8 cellular contexts compared by ENCODE assay signal in the genomic region with DNA sequence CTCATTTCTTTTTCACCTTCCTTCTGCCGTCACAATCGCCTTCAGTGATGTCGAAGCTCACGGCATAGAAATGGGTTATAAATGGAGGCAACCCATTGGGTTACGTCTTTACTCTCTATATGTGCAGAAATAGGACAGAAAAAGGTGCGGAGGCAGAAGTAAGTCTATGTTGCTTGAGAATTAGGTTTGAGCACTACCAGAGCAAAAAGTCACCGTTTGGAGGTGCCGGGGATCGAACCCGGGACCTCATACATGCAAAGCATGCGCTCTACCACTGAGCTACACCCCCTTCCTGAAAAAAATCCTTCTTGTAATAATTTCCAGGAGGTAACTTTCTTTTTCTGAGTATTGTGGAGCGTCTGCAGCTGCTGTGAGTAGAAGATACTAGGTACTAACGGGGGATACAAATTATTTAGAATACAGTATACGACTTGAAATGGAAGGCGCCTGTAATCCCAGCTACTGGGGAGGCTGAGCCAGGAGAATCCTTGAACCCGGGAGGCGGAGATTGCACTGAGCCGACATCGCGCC.
DNase-seq lines count a peak whose midpoint lies in the region; ATAC-seq, FAIRE-seq and TF ChIP-seq lines count a peak whose summit lies in the region.

No MANE protein-coding gene starts in this region.

- peaks cover 10 to 19% (median 13%) of the 10 kb centered on the region in 3 donors for H3K4me1 Mint-ChIP-seq in CD8-positive, alpha-beta memory T cell
- peaks cover 5% of the 10 kb centered on the region for H3K4me1 Mint-ChIP-seq in progenitor cell of endocrine pancreas (ENCODE audit: low read depth)

- peaks cover 12 to 64% (median 54%) of the 10 kb centered on the region in 5 donors for H3K9me3 Mint-ChIP-seq in CD8-positive, alpha-beta memory T cell
- H3K9me3 Mint-ChIP-seq in progenitor cell of endocrine pancreas (ENCODE audit: low read depth): no peaks in the 10 kb centered on the region

- H3K36me3 ChIP-seq in CD8-positive, alpha-beta memory T cell (ENCODE audit: insufficient read depth, low read length): no peaks in the 10 kb centered on the region
- no peaks in the 10 kb centered on the region for H3K36me3 ChIP-seq in H1 (ENCODE audit: control insufficient read depth in 2 of 4, insufficient read depth in 4 of 4, low read length in 3 of 4)

- H2AK5ac ChIP-seq in H1 (ENCODE audit: low read depth, low read length): no peak overlapping the region

- no peak overlapping the region for H4K5ac ChIP-seq in H1 (ENCODE audit: insufficient read length, low read depth, low read length)

- no peak overlapping the region for H3K56ac ChIP-seq in H1 (replicated peaks; ENCODE audit: insufficient read length, low read depth, low read length)

- H3K4me3 Mint-ChIP-seq in CD8-positive, alpha-beta memory T cell: peak overlapping the region in 2 of 7 donors; percentile 17 to 42
- peak overlapping the region; percentile 67 for H3K4me3 Mint-ChIP-seq in progenitor cell of endocrine pancreas (ENCODE audit: low read depth)

- H2BK5ac ChIP-seq in H1 (ENCODE audit: low read depth, low read length): no peak overlapping the region

- 13% methylated on average over 20 of the region's 20 CpGs; no CpG with 5 or more reads in 1 of the 2 experiments for WGBS in H1 (ENCODE audit: extremely low coverage in 1 of 2, insufficient coverage in 1 of 2, insufficient read length in 1 of 2, insufficient replicate concordance in 2 of 2, low coverage in 1 of 2, low lambda C conversion rate in 2 of 2, missing lambda C conversion rate in 1 of 2), 2 experiments

- peak overlapping the region in 2 of 8 donors; percentile 34 to 53 for H3K27ac Mint-ChIP-seq in CD8-positive, alpha-beta memory T cell
- peak overlapping the region; percentile 88 for H3K27ac Mint-ChIP-seq in progenitor cell of endocrine pancreas

- H3K23me2 ChIP-seq in H1 (ENCODE audit: low read depth, low read length): peaks cover 8% of the 10 kb centered on the region

- TF ChIP-seq CTCF in H1 (IDR thresholded peaks at IDR 0.05; ENCODE audit: control extremely low read depth in 1 of 3, insufficient read depth in 1 of 3, low read depth in 1 of 3, low read length in 3 of 3): no peak
- TF ChIP-seq CTCF in progenitor cell of endocrine pancreas (IDR thresholded peaks at IDR 0.05; ENCODE audit: unreplicated experiment): no peak
- TF ChIP-seq CTCF in omental fat pad (IDR thresholded peaks at IDR 0.05): no peak

- no peak for TF ChIP-seq EP300 in H1 (IDR thresholded peaks at IDR 0.05; ENCODE audit: borderline replicate concordance in 1 of 2, low read depth in 2 of 2, low read length in 2 of 2)

- no peak overlapping the region for H3K4ac ChIP-seq in H1 (replicated peaks; ENCODE audit: insufficient read length, low read depth, low read length)

- no peak overlapping the region for H3K14ac ChIP-seq in H1 (ENCODE audit: insufficient read length)

- ATAC-seq in HG02885 (IDR thresholded peaks at IDR 0.05; ENCODE audit: poor library complexity, unreplicated experiment): peak; percentile 37
- ATAC-seq in omental fat pad (ENCODE audit: low FRiP score): no peak

- H2BK12ac ChIP-seq in H1 (ENCODE audit: low read depth, low read length): no peak overlapping the region

- no peak for FAIRE-seq in H1 (lab: Jason Lieb, UNC)

- H2AFZ ChIP-seq in H1 (ENCODE audit: low read length): no peak overlapping the region

- H4K8ac ChIP-seq in H1 (ENCODE audit: extremely low read depth, insufficient read depth, low read length): no peak overlapping the region

- peak overlapping the region; percentile 66 to 70 for H3K4me2 ChIP-seq in H1 (ENCODE audit: insufficient read depth in 1 of 2, low read depth in 2 of 2, low read length in 2 of 2)

- no peak for DNase-seq in CD8-positive, alpha-beta memory T cell
- DNase-seq in SHP77 treated with DMSO at 0.1 percent for 48 hours (lab: John Stamatoyannopoulos, UW): peak; percentile 44
- DNase-seq in H1 (ENCODE audit: low read depth in 1 of 2, low spot score in 2 of 2): peak in 1 of 2 experiments; percentile 83
- no peak for DNase-seq in progenitor cell of endocrine pancreas (ENCODE audit: low spot score, unreplicated experiment)
- no peak for DNase-seq in COR-L47 (lab: John Stamatoyannopoulos, UW)
- DNase-seq in occipital lobe (lab: John Stamatoyannopoulos, UW): no peak
- no peak for DNase-seq in omental fat pad (ENCODE audit: low spot score)

- TF ChIP-seq POLR2A in H1 (IDR thresholded peaks at IDR 0.05; ENCODE audit: control extremely low read depth in 1 of 2, low read depth in 2 of 2, low read length in 2 of 2): no peak

- no peak for TF ChIP-seq RAD21 in H1 (IDR thresholded peaks at IDR 0.05 in 1 of 2, conservative IDR thresholded peaks at IDR 0.05 in 1 of 2; ENCODE audit: low read depth in 2 of 2, low read length in 2 of 2)

- POLR2A ChIA-PET in CD8-positive, alpha-beta memory T cell (lab: Charles Lee): no interaction called here
- POLR2A ChIA-PET in H1 (lab: Charles Lee; ENCODE audit: partially characterized antibody): interaction anchor here (0.6 kb wide), 2 partner anchors 48 to 106 kb away, joined by 3 read pairs; no protein-coding TSS in a partner anchor

- H3K36me3 Mint-ChIP-seq in CD8-positive, alpha-beta memory T cell: peaks cover 0 to 12% (median 0%) of the 10 kb centered on the region in 3 donors
- H3K36me3 Mint-ChIP-seq in progenitor cell of endocrine pancreas (ENCODE audit: insufficient read depth): no peaks in the 10 kb centered on the region

- no peaks in the 10 kb centered on the region for H3K79me2 ChIP-seq in H1 (ENCODE audit: control insufficient read depth in 1 of 2, insufficient read depth in 2 of 2, low read length in 2 of 2)

- H3K79me1 ChIP-seq in H1 (ENCODE audit: low read depth, low read length): no peaks in the 10 kb centered on the region

- H3K27me3 Mint-ChIP-seq in CD8-positive, alpha-beta memory T cell: peaks cover 85 to 92% of the 10 kb centered on the region in 2 donors
- peaks cover 97% of the 10 kb centered on the region for H3K27me3 Mint-ChIP-seq in progenitor cell of endocrine pancreas

- H2BK15ac ChIP-seq in H1 (ENCODE audit: low read length): no peak overlapping the region

- no peaks in the 10 kb centered on the region for H4K20me1 ChIP-seq in H1 (replicated peaks in 1 of 2; ENCODE audit: control insufficient read depth in 1 of 2, insufficient read depth in 2 of 2, low read length in 2 of 2)

- H3K4me3 ChIP-seq in CD8-positive, alpha-beta memory T cell (ENCODE audit: low read length): no peak overlapping the region
- H3K4me3 ChIP-seq in H1 (ENCODE audit: extremely low read depth in 1 of 4, insufficient read depth in 2 of 4, low read depth in 3 of 4, low read length in 4 of 4): peak overlapping the region; percentile 62 to 91 (median 78)

- peak overlapping the region; percentile 58 for H3K27ac ChIP-seq in CD8-positive, alpha-beta memory T cell (ENCODE audit: low read depth, low read length)
- no peak overlapping the region for H3K27ac ChIP-seq in H1 (ENCODE audit: low read depth, low read length)

- H4K91ac ChIP-seq in H1 (replicated peaks; ENCODE audit: insufficient read length, low read length): no peak overlapping the region

- CTCF ChIA-PET in CD8-positive, alpha-beta memory T cell (lab: Charles Lee): interaction anchor here (1.6 kb wide), 1 partner anchor 23 kb away, joined by 3 read pairs; no protein-coding TSS in a partner anchor
- CTCF ChIA-PET in H1 (lab: Charles Lee; ENCODE audit: partially characterized antibody): interaction anchor here (1.2 kb wide), 1 partner anchor 47 kb away, joined by 3 read pairs; no protein-coding TSS in a partner anchor

- no peak overlapping the region for H3K23ac ChIP-seq in H1 (ENCODE audit: insufficient read length)

- no peak overlapping the region for H2BK120ac ChIP-seq in H1 (replicated peaks; ENCODE audit: low read depth, low read length)

- H3K4me1 ChIP-seq in CD8-positive, alpha-beta memory T cell (ENCODE audit: insufficient read depth, low read length): no peaks in the 10 kb centered on the region
- peaks cover 4 to 11% (median 7%) of the 10 kb centered on the region in 4 experiments for H3K4me1 ChIP-seq in H1 (replicated peaks in 1 of 4; ENCODE audit: control insufficient read depth in 3 of 4, insufficient read depth in 4 of 4, low read length in 3 of 4)

- no peaks in the 10 kb centered on the region for H3K9me3 ChIP-seq in CD8-positive, alpha-beta memory T cell (ENCODE audit: low read length)
- H3K9me3 ChIP-seq in H1 (ENCODE audit: insufficient read depth in 2 of 2, low read depth in 1 of 2, low read length in 1 of 2): no peaks in the 10 kb centered on the region

- no peak overlapping the region for H3K18ac ChIP-seq in H1 (ENCODE audit: extremely low read depth, low read length)

- H2BK20ac ChIP-seq in H1 (ENCODE audit: low read length): no peak overlapping the region

- H3K27me3 ChIP-seq in CD8-positive, alpha-beta memory T cell (ENCODE audit: insufficient read depth, low read length, poor library complexity, severe bottlenecking): peaks cover 59% of the 10 kb centered on the region
- H3K27me3 ChIP-seq in H1 (replicated peaks in 1 of 4; ENCODE audit: control insufficient read depth in 3 of 4, extremely low read depth in 1 of 4, insufficient read depth in 3 of 4, low read length in 3 of 4): peaks cover 43 to 67% (median 63%) of the 10 kb centered on the region in 4 experiments

- H3K9ac ChIP-seq in H1 (replicated peaks in 1 of 4; ENCODE audit: extremely low read depth in 1 of 4, low read depth in 3 of 4, low read length in 3 of 4): peak overlapping the region in 1 of 4 experiments; percentile 54; a peak in 1 of 7 replicates

TF ChIP-seq in H1, 55 proteins besides CTCF, POLR2A, EP300 and RAD21 (continues in another document):
- TF ChIP-seq SRF (IDR thresholded peaks at IDR 0.05; ENCODE audit: low read depth, low read length) (no peak), CREB1 (IDR thresholded peaks at IDR 0.05) (peak; percentile 48; the same call in 1 of the 2 replicates), MAFK (IDR thresholded peaks at IDR 0.05; ENCODE audit: low read depth, low read length) (peak; percentile 64; the same call in 1 of the 2 replicates), JUN (IDR thresholded peaks at IDR 0.05; ENCODE audit: low read depth, low read length) (no peak), CHD2 (IDR thresholded peaks at IDR 0.05; ENCODE audit: low read length) (no peak), HDAC2 (IDR thresholded peaks at IDR 0.05; ENCODE audit: borderline replicate concordance in 1 of 2, low read depth in 2 of 2, low read length in 2 of 2) (no peak), KDM4A (IDR thresholded peaks at IDR 0.05; ENCODE audit: low read depth, low read length, severe bottlenecking) (peak; percentile 35), KDM1A (IDR thresholded peaks at IDR 0.05; ENCODE audit: borderline replicate concordance, low read length) (no peak), TEAD4 (IDR thresholded peaks at IDR 0.05; ENCODE audit: low read depth, low read length) (no peak), CBX5 (IDR thresholded peaks at IDR 0.05; ENCODE audit: low read depth, low read length) (no peak), SP1 (IDR thresholded peaks at IDR 0.05; ENCODE audit: low read depth, low read length) (no peak), POU5F1 (IDR thresholded peaks at IDR 0.05; ENCODE audit: low read depth, low read length) (peak; percentile 44; the same call in 1 of the 2 replicates), KDM5A (IDR thresholded peaks at IDR 0.05; ENCODE audit: low read length) (no peak), TCF12 (IDR thresholded peaks at IDR 0.05; ENCODE audit: low read depth, low read length) (no peak), JUND (IDR thresholded peaks at IDR 0.05; ENCODE audit: low read length) (no peak)
